Comparison of ENCODE assay signal across 17 cellular contexts in genomic region chr1:36177589-36178463, GRCh38. TPM values are rescaled to one million over a fixed set of nuclear protein-coding genes. Genes with fewer than 3 reads are reported as not detected.
DNase-seq lines count a peak whose midpoint lies in the region; ATAC-seq and TF ChIP-seq lines count a peak whose summit lies in the region.
"Had no signal": no experiment of that assay in that cellular context is flagged by ENCODE, and none has a peak within 500 bp of the region (broad histone marks: within the 10 kb centered on the region; RNA-seq: fewer than 3 reads in every experiment).

No MANE protein-coding gene starts in this region.

- no peak overlapping the region for H3K4me3 ChIP-seq in right atrium auricular region
- no peak overlapping the region for H3K4me3 ChIP-seq in right cardiac atrium (ENCODE audit: low read length)
- H3K4me3 ChIP-seq in neuronal stem cell (ENCODE audit: low read length in 2 of 2), result no peak overlapping the region
- H3K4me3 ChIP-seq: HAP-1 had no signal

- no peaks in the 10 kb centered on the region for H3K27me3 Mint-ChIP-seq in activated T-helper 1 cell treated with anti-CD3 and anti-CD28 coated beads, Interleukin-12 subunit alpha, Interleukin-12 subunit beta, Interleukin-2, Interleukin-4 antibody, amounts not matched to agents 30 ng/mL and 10 ng/mL and 1 ng/mL, durations not matched to agents 14 hours and 24 hours and 36 hours (ENCODE audit: insufficient read depth)
- H3K27me3 Mint-ChIP-seq: naive thymus-derived CD8-positive, alpha-beta T cell; stimulated activated memory B cell treated with anti-CD40 and anti-IgM and Interleukin-4, amounts not matched to agents 10 μg/mL and 1 μg/mL and 100 μg/mL, for 72 hours had no signal

- no peak overlapping the region for H4K91ac ChIP-seq in neuronal stem cell (ENCODE audit: low read depth, low read length, poor library complexity)

- peak overlapping the region; percentile 91 for H3K14ac ChIP-seq in neuronal stem cell (ENCODE audit: low read length)

- TF ChIP-seq CTCF in right atrium auricular region (IDR thresholded peaks at IDR 0.05), result no peak

- no peak overlapping the region for H3K27ac Mint-ChIP-seq in activated T-helper 1 cell treated with anti-CD3 and anti-CD28 coated beads, Interleukin-12 subunit alpha, Interleukin-12 subunit beta, Interleukin-2, Interleukin-4 antibody, amounts not matched to agents 30 ng/mL and 10 ng/mL and 1 ng/mL, durations not matched to agents 14 hours and 24 hours and 36 hours
- H3K27ac Mint-ChIP-seq: stimulated activated memory B cell treated with anti-CD40 and anti-IgM and Interleukin-4, amounts not matched to agents 10 μg/mL and 1 μg/mL and 100 μg/mL, for 72 hours had no signal

- H2BK15ac ChIP-seq in neuronal stem cell (ENCODE audit: low read length), result no peak overlapping the region

- H3K27ac ChIP-seq in right atrium auricular region (peak overlapping the region; percentile 88 to 100), right cardiac atrium (ENCODE audit: low read length) (peak overlapping the region; percentile 34), neuronal stem cell (replicated peaks; ENCODE audit: low read length) (no peak overlapping the region)

- no peak overlapping the region for H2BK5ac ChIP-seq in neuronal stem cell (ENCODE audit: low read length)

- H2BK120ac ChIP-seq in neuronal stem cell (ENCODE audit: low read depth, low read length), result no peak overlapping the region

- peaks cover 14% of the 10 kb centered on the region for H3K79me1 ChIP-seq in neuronal stem cell (ENCODE audit: low read depth, low read length)

- peaks cover 4% of the 10 kb centered on the region for H3K4me1 Mint-ChIP-seq in activated T-helper 1 cell treated with anti-CD3 and anti-CD28 coated beads, Interleukin-12 subunit alpha, Interleukin-12 subunit beta, Interleukin-2, Interleukin-4 antibody, amounts not matched to agents 30 ng/mL and 10 ng/mL and 1 ng/mL, durations not matched to agents 14 hours and 24 hours and 36 hours (ENCODE audit: low read depth)

- no peak overlapping the region for H3K23ac ChIP-seq in neuronal stem cell (ENCODE audit: low read depth, low read length, poor library complexity)

- H3K36me3 ChIP-seq in right atrium auricular region, result peaks cover 85% of the 10 kb centered on the region
- H3K36me3 ChIP-seq in neuronal stem cell (replicated peaks in 1 of 2; ENCODE audit: control insufficient read depth in 2 of 2, insufficient read depth in 2 of 2, low read length in 2 of 2), result peaks cover 56 to 93% of the 10 kb centered on the region in 2 donors

- peaks cover 36% of the 10 kb centered on the region for H3K36me3 Mint-ChIP-seq in activated T-helper 1 cell treated with anti-CD3 and anti-CD28 coated beads, Interleukin-12 subunit alpha, Interleukin-12 subunit beta, Interleukin-2, Interleukin-4 antibody, amounts not matched to agents 30 ng/mL and 10 ng/mL and 1 ng/mL, durations not matched to agents 14 hours and 24 hours and 36 hours (ENCODE audit: low read depth)

- no peak overlapping the region for H3K4me2 ChIP-seq in neuronal stem cell (ENCODE audit: insufficient read depth, low read length, poor library complexity, severe bottlenecking)

- H2AFZ ChIP-seq in neuronal stem cell (ENCODE audit: low read length), result no peak overlapping the region

- H3K4ac ChIP-seq in neuronal stem cell (ENCODE audit: low read length), result no peak overlapping the region

- H3K4me1 ChIP-seq in right atrium auricular region (peaks cover 0 to 67% of the 10 kb centered on the region in 2 donors), right cardiac atrium (ENCODE audit: control insufficient read depth, insufficient read depth, low read length) (peaks cover 5% of the 10 kb centered on the region), neuronal stem cell (ENCODE audit: control insufficient read depth in 2 of 2, insufficient read depth in 1 of 2, low read depth in 1 of 2, low read length in 2 of 2) (peaks cover 0 to 21% of the 10 kb centered on the region in 2 donors)
- H3K4me1 ChIP-seq: HAP-1 had no signal

- H3K9me3 ChIP-seq in right atrium auricular region (no peaks in the 10 kb centered on the region), right cardiac atrium (ENCODE audit: control insufficient read depth, low read length) (no peaks in the 10 kb centered on the region), neuronal stem cell (replicated peaks in 1 of 2; ENCODE audit: control insufficient read depth in 2 of 2, insufficient read depth in 1 of 2, low read depth in 1 of 2, low read length in 2 of 2) (peaks cover 0 to 2% of the 10 kb centered on the region in 2 donors)
- H3K9me3 ChIP-seq: HAP-1, Peyer's patch had no signal

- peak overlapping the region; percentile 47 for H2AK5ac ChIP-seq in neuronal stem cell (ENCODE audit: low read depth, low read length)

- ATAC-seq in right cardiac atrium (no peak), GM21737 (IDR thresholded peaks at IDR 0.05; ENCODE audit: unreplicated experiment) (no peak), HG02938 (IDR thresholded peaks at IDR 0.05; ENCODE audit: unreplicated experiment) (no peak)
- ATAC-seq: naive thymus-derived CD8-positive, alpha-beta T cell; stimulated activated memory B cell treated with anti-CD40 and anti-IgM and Interleukin-4, amounts not matched to agents 10 μg/mL and 1 μg/mL and 100 μg/mL, for 72 hours had no signal

- H3K4me3 Mint-ChIP-seq in activated T-helper 1 cell treated with anti-CD3 and anti-CD28 coated beads, Interleukin-12 subunit alpha, Interleukin-12 subunit beta, Interleukin-2, Interleukin-4 antibody, amounts not matched to agents 30 ng/mL and 10 ng/mL and 1 ng/mL, durations not matched to agents 14 hours and 24 hours and 36 hours, result no peak overlapping the region
- H3K4me3 Mint-ChIP-seq: stimulated activated memory B cell treated with anti-CD40 and anti-IgM and Interleukin-4, amounts not matched to agents 10 μg/mL and 1 μg/mL and 100 μg/mL, for 72 hours had no signal

- intact Hi-C loops in cardiac septum (cut with DNase I), result no loop called here
- intact Hi-C loops in right cardiac atrium (cut with DNase I), result no loop called here
- intact Hi-C loops in activated T-helper 1 cell treated with anti-CD3 and anti-CD28 coated beads, Interleukin-12 subunit alpha, Interleukin-12 subunit beta, Interleukin-2, Interleukin-4 antibody, amounts not matched to agents 30 ng/mL and 10 ng/mL and 1 ng/mL, durations not matched to agents 14 hours and 24 hours and 36 hours (cut with micrococcal nuclease), result no loop called here

- H4K8ac ChIP-seq in neuronal stem cell (ENCODE audit: low read depth, low read length), result no peak overlapping the region

- no peak for DNase-seq in right atrium auricular region (ENCODE audit: low spot score)
- no peak for DNase-seq in cardiac septum (ENCODE audit: low spot score)
- peak in 2 of 3 donors; percentile 39 to 60 for DNase-seq in right cardiac atrium
- DNase-seq in neuronal stem cell (ENCODE audit: low spot score), result no peak
- no peak for DNase-seq in activated T-helper 1 cell treated with anti-CD3 and anti-CD28 coated beads, Interleukin-12 subunit alpha, Interleukin-12 subunit beta, Interleukin-2, Interleukin-4 antibody, amounts not matched to agents 30 ng/mL and 10 ng/mL and 1 ng/mL, durations not matched to agents 14 hours and 24 hours and 36 hours (ENCODE audit: low spot score)
- no peak for DNase-seq in middle frontal gyrus (ENCODE audit: extremely low spot score, low spot score)
- DNase-seq: activated CD4-positive, CD25-positive, alpha-beta regulatory T cell treated with anti-CD3 and anti-CD28 coated beads, Interleukin-2, amount 50 U/mL, for 72 hours; activated CD8-positive, alpha-beta memory T cell treated with anti-CD3 and anti-CD28 coated beads, Interleukin-2, amount 50 U/mL, for 4 hours; naive thymus-derived CD8-positive, alpha-beta T cell; NCI-H187 treated with DMSO at 0.1 percent for 48 hours; NCI-H524 treated with DMSO at 0.1 percent for 48 hours; stimulated activated CD4-positive, alpha-beta T cell treated with anti-CD3 and anti-CD28 coated beads, Interleukin-4, amount 100 ng/mL, for 24 hours had no signal

- no peaks in the 10 kb centered on the region for H3K9me3 Mint-ChIP-seq in activated T-helper 1 cell treated with anti-CD3 and anti-CD28 coated beads, Interleukin-12 subunit alpha, Interleukin-12 subunit beta, Interleukin-2, Interleukin-4 antibody, amounts not matched to agents 30 ng/mL and 10 ng/mL and 1 ng/mL, durations not matched to agents 14 hours and 24 hours and 36 hours
- H3K9me3 Mint-ChIP-seq: naive thymus-derived CD8-positive, alpha-beta T cell; stimulated activated memory B cell treated with anti-CD40 and anti-IgM and Interleukin-4, amounts not matched to agents 10 μg/mL and 1 μg/mL and 100 μg/mL, for 72 hours had no signal

- peak overlapping the region; percentile 10 for H3K9ac ChIP-seq in neuronal stem cell (ENCODE audit: low read depth, low read length, poor library complexity)

- H3K27me3 ChIP-seq in right atrium auricular region, result no peaks in the 10 kb centered on the region
- no peaks in the 10 kb centered on the region for H3K27me3 ChIP-seq in right cardiac atrium (ENCODE audit: control insufficient read depth, insufficient read depth)
- no peaks in the 10 kb centered on the region for H3K27me3 ChIP-seq in neuronal stem cell (ENCODE audit: control insufficient read depth in 3 of 3, insufficient read depth in 3 of 3, low read depth in 1 of 3, low read length in 3 of 3)
- H3K27me3 ChIP-seq: Peyer's patch had no signal

- no peak overlapping the region for H2BK12ac ChIP-seq in neuronal stem cell (ENCODE audit: low read length)

- H3K18ac ChIP-seq in neuronal stem cell (ENCODE audit: low read length), result peak overlapping the region; percentile 86

- WGBS in right cardiac atrium, result 72% methylated on average over 34 of the region's 34 CpGs
- WGBS in neuronal stem cell (ENCODE audit: extremely low coverage in 2 of 2, insufficient read length in 2 of 2, insufficient replicate concordance in 1 of 2), 2 donors, result no CpG with 5 or more reads among the region's 34 CpGs

RNA-seq across cellular contexts. Expression of gene MAP7D1, which starts 21.9 kb away (rescaled TPM):
- total RNA-seq in right atrium auricular region (100 to 1,000 TPM; 353 to 356 TPM), cardiac septum (262 TPM), right cardiac atrium (100 to 1,000 TPM; 285 to 403 (median 374) TPM)
- 330 TPM for polyA plus RNA-seq in right cardiac atrium
- polyA plus RNA-seq in neuronal stem cell (2013, experiment 1 of 2), result 101 TPM
- 97.7 TPM for polyA plus RNA-seq in neuronal stem cell (2013, experiment 2 of 2)
- total RNA-seq in activated T-helper 1 cell treated with anti-CD3 and anti-CD28 coated beads, Interleukin-12 subunit alpha, Interleukin-12 subunit beta, Interleukin-2, Interleukin-4 antibody, amounts not matched to agents 30 ng/mL and 10 ng/mL and 1 ng/mL, durations not matched to agents 14 hours and 24 hours and 36 hours, result 167 and 169 TPM in 2 replicates

RNA-seq across cellular contexts. Expression of gene TRAPPC3, which starts 28.5 kb away (rescaled TPM):
- 10 to 100 TPM; 62.0 to 81.6 TPM for total RNA-seq in right atrium auricular region
- total RNA-seq in cardiac septum, result 47.9 TPM
- total RNA-seq in right cardiac atrium, result 10 to 100 TPM; 58.5 to 67.2 (median 64.0) TPM
- polyA plus RNA-seq in right cardiac atrium, result 73.6 TPM
- polyA plus RNA-seq in neuronal stem cell (2013, experiment 1 of 2), result 49.3 TPM
- 51.1 TPM for polyA plus RNA-seq in neuronal stem cell (2013, experiment 2 of 2)
- 74.2 and 74.4 TPM in 2 replicates for total RNA-seq in activated T-helper 1 cell treated with anti-CD3 and anti-CD28 coated beads, Interleukin-12 subunit alpha, Interleukin-12 subunit beta, Interleukin-2, Interleukin-4 antibody, amounts not matched to agents 30 ng/mL and 10 ng/mL and 1 ng/mL, durations not matched to agents 14 hours and 24 hours and 36 hours

RNA-seq across cellular contexts. Expression of gene THRAP3, which starts 46.4 kb away (rescaled TPM):
- total RNA-seq in right atrium auricular region, result 10 to 100 TPM; 64.3 to 66.4 TPM
- total RNA-seq in cardiac septum, result 86.5 TPM
- total RNA-seq in right cardiac atrium, result 10 to 100 TPM; 66.3 to 85.5 (median 77.3) TPM
- polyA plus RNA-seq in right cardiac atrium, result 32.6 TPM
- polyA plus RNA-seq in neuronal stem cell (2013, experiment 1 of 2), result 78.9 TPM
- polyA plus RNA-seq in neuronal stem cell (2013, experiment 2 of 2), result 76.8 TPM
- 147 and 154 TPM in 2 replicates for total RNA-seq in activated T-helper 1 cell treated with anti-CD3 and anti-CD28 coated beads, Interleukin-12 subunit alpha, Interleukin-12 subunit beta, Interleukin-2, Interleukin-4 antibody, amounts not matched to agents 30 ng/mL and 10 ng/mL and 1 ng/mL, durations not matched to agents 14 hours and 24 hours and 36 hours

RNA-seq across cellular contexts. Expression of gene COL8A2, which starts 52.8 kb away (rescaled TPM):
- total RNA-seq in right atrium auricular region (1 to 10 TPM; 3.5 to 4.5 TPM), cardiac septum (1.7 TPM), right cardiac atrium (1 to 10 TPM; 2.7 to 4.1 (median 3.3) TPM)
- 2.4 TPM for polyA plus RNA-seq in right cardiac atrium
- 0.01 TPM for polyA plus RNA-seq in neuronal stem cell (2013, experiment 1 of 2)
- polyA plus RNA-seq in neuronal stem cell (2013, experiment 2 of 2), result 0.01 TPM
- 0.08 TPM in 1 of 2 replicates, not detected in the other for total RNA-seq in activated T-helper 1 cell treated with anti-CD3 and anti-CD28 coated beads, Interleukin-12 subunit alpha, Interleukin-12 subunit beta, Interleukin-2, Interleukin-4 antibody, amounts not matched to agents 30 ng/mL and 10 ng/mL and 1 ng/mL, durations not matched to agents 14 hours and 24 hours and 36 hours

Comparison
In these comparisons a context has a peak if more than half of its experiments do, and no peak if none do; other contexts are left out.
1. DNase-seq: peak in right cardiac atrium (2 of 3); none in right atrium auricular region (single experiment), cardiac septum (single experiment), neuronal stem cell (single experiment), activated T-helper 1 cell treated with anti-CD3 and anti-CD28 coated beads, Interleukin-12 subunit alpha, Interleukin-12 subunit beta, Interleukin-2, Interleukin-4 antibody, amounts not matched to agents 30 ng/mL and 10 ng/mL and 1 ng/mL, durations not matched to agents 14 hours and 24 hours and 36 hours (single experiment) and middle frontal gyrus (single experiment).